13 cellular contexts compared by ENCODE assay signal in the genomic region with DNA sequence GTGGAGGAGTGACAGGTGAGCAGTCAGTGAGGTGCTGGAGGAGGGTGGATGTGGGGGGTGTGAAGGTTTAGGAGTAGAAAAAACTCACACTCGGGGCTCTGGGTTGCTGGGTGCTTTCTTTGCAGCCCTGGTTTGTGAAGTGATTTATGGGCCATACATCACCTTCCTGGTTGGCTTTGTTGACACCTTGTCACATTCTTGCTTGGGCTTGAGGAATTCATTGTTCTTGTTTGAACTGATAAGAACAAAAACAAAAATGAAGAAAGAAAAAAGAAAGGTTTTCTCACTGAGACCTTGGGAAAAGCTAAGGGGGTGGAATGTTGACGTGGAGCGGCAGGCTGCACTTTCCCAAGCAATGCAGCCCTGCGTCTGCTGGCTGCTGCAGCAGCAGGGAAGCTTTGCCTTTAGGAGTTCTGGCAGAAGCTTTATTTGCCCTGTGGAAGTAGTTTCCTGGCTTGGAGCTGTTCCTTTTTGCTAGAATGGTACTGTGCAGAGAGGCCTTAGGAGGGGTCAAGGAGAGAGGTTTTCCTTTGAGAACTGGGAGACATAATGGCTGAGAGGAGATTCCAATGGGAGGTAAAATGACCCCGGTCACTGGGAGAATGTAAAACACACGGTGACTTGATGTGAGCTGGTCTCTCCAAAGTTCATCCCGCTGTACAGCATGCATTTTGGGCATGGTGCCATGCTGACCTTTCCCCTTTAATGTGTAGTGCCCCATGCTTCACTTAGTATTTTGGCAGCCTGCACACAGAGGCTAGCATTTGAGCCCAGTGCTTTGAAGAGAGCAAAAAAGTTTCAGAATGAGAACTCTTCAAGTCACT. TPM values are rescaled to one million over a fixed set of nuclear protein-coding genes. Genes with fewer than 3 reads are reported as not detected.
A peak's percentile ranks its signal among the peaks of the same experiment; 100 is the strongest.
DNase-seq lines count a peak whose midpoint lies in the region; ATAC-seq and TF ChIP-seq lines count a peak whose summit lies in the region.
"Had no signal": no experiment of that assay in that cellular context is flagged by ENCODE, and none has a peak within 500 bp of the region (broad histone marks: within the 10 kb centered on the region; RNA-seq: fewer than 3 reads in every experiment).

No MANE protein-coding gene starts in this region.

- peak overlapping the region; percentile 33 for H3K14ac ChIP-seq in IMR-90 (replicated peaks; ENCODE audit: low read depth, low read length)
- peak overlapping the region in 1 of 2 experiments; percentile 15 for H3K14ac ChIP-seq in mesenchymal stem cell (ENCODE audit: low read length in 2 of 2)

- H3K4ac ChIP-seq in IMR-90 (ENCODE audit: low read depth, low read length) (peak overlapping the region; percentile 55; the same call in 1 of the 2 replicates), mesenchymal stem cell (ENCODE audit: low read depth in 1 of 2, low read length in 2 of 2) (peak overlapping the region; percentile 54 to 90)

- H4K5ac ChIP-seq in IMR-90 (ENCODE audit: low read depth, low read length): peak overlapping the region; percentile 76; the same call in 1 of the 2 replicates

- H2AK5ac ChIP-seq in IMR-90 (ENCODE audit: low read depth, low read length) (no peak overlapping the region), mesenchymal stem cell (ENCODE audit: low read length, severe bottlenecking) (peak overlapping the region; percentile 65)

- H4K20me1 ChIP-seq in IMR-90 (ENCODE audit: insufficient read depth, low read length): peaks cover 83% of the 10 kb centered on the region

- peak overlapping the region; percentile 85 to 88 for H2BK12ac ChIP-seq in mesenchymal stem cell (ENCODE audit: low read length in 2 of 2)

- H3K36me3 ChIP-seq in ACC112 (ENCODE audit: insufficient read depth, low read length) (peaks cover 38% of the 10 kb centered on the region), IMR-90 (ENCODE audit: control insufficient read depth, insufficient read depth, low read length) (peaks cover 2% of the 10 kb centered on the region; the same call in 1 of the 2 replicates), mesenchymal stem cell (ENCODE audit: control insufficient read depth in 1 of 2, insufficient read depth in 2 of 2, low read depth in 1 of 2, low read length in 2 of 2) (peaks cover 8 to 80% of the 10 kb centered on the region in 2 experiments)
- H3K36me3 ChIP-seq: SJSA1 had no signal

- TF ChIP-seq POLR2A in IMR-90 (IDR thresholded peaks at IDR 0.05; ENCODE audit: low read depth, low read length): no peak

- in situ Hi-C loops in IMR-90 (cut with MboI; ENCODE audit: low sequenced_read_pairs): no loop called here

- no peak overlapping the region for H2BK5ac ChIP-seq in IMR-90 (ENCODE audit: low read depth, low read length, poor library complexity, severe bottlenecking)
- H2BK5ac ChIP-seq in mesenchymal stem cell (ENCODE audit: low read depth, low read length, poor library complexity, severe bottlenecking): peak overlapping the region; percentile 8

- H2BK120ac ChIP-seq in IMR-90 (ENCODE audit: low read depth, low read length) (0 out of 2 replicates have a peak overlapping the region, but pooled peaks have one; percentile 44), mesenchymal stem cell (ENCODE audit: low read depth, low read length) (peak overlapping the region; percentile 57)

- H3K4me3 ChIP-seq in ACC112 (ENCODE audit: low read depth, low read length) (peak overlapping the region; percentile 10), IMR-90 (ENCODE audit: insufficient read depth, low read depth, low read length) (no peak overlapping the region), mesenchymal stem cell (ENCODE audit: insufficient read depth in 1 of 2, low read depth in 1 of 2, low read length in 2 of 2) (peak overlapping the region in 1 of 2 experiments; percentile 85)
- H3K4me3 ChIP-seq: SJSA1 had no signal

- H3K9me1 ChIP-seq in IMR-90 (ENCODE audit: insufficient read depth, low read length): peaks cover 23% of the 10 kb centered on the region

- H4K91ac ChIP-seq in IMR-90 (ENCODE audit: insufficient read depth, low read depth, low read length) (0 out of 2 replicates have a peak overlapping the region, but pooled peaks have one; percentile 4), mesenchymal stem cell (ENCODE audit: low read length) (no peak overlapping the region)

- H3K27me3 ChIP-seq in ACC112 (ENCODE audit: insufficient read depth, low read length) (no peaks in the 10 kb centered on the region), IMR-90 (ENCODE audit: control insufficient read depth, insufficient read depth, low read length) (no peaks in the 10 kb centered on the region), mesenchymal stem cell (ENCODE audit: control insufficient read depth in 1 of 2, insufficient read depth in 1 of 2, low read length in 2 of 2) (no peaks in the 10 kb centered on the region)

- H3K23ac ChIP-seq in IMR-90 (ENCODE audit: low read depth, low read length) (peak overlapping the region; percentile 76), mesenchymal stem cell (ENCODE audit: low read length in 2 of 2) (no peak overlapping the region)

- H2AFZ ChIP-seq in ACC112 (ENCODE audit: low read length, unreplicated experiment) (no peak overlapping the region), IMR-90 (replicated peaks; ENCODE audit: low read length, poor library complexity) (no peak overlapping the region), mesenchymal stem cell (ENCODE audit: low read depth, low read length) (no peak overlapping the region)

- no peak overlapping the region for H2AK9ac ChIP-seq in IMR-90 (replicated peaks; ENCODE audit: low read depth, low read length, poor library complexity)

- dilution Hi-C loops in IMR-90 (cut with HindIII; ENCODE audit: low sequenced_read_pairs, unreplicated experiment): no loop called here

- H3K4me1 ChIP-seq in ACC112 (ENCODE audit: control insufficient read depth, insufficient read depth, low read length, unreplicated experiment): peaks cover 91% of the 10 kb centered on the region
- peaks cover 23% of the 10 kb centered on the region for H3K4me1 ChIP-seq in IMR-90 (ENCODE audit: control insufficient read depth, insufficient read depth, low read length)
- peaks cover 22% of the 10 kb centered on the region for H3K4me1 ChIP-seq in mesenchymal stem cell (ENCODE audit: control insufficient read depth, insufficient read depth, low read depth, low read length)

- H3K9ac ChIP-seq in IMR-90 (ENCODE audit: low read depth, low read length) (no peak overlapping the region), mesenchymal stem cell (ENCODE audit: low read length) (peak overlapping the region; percentile 90)

- H2BK20ac ChIP-seq in IMR-90 (ENCODE audit: low read depth, low read length): no peak overlapping the region

- POLR2A ChIA-PET in IMR-90 (lab: Charles Lee; ENCODE audit: unreplicated experiment): no interaction called here

- intact Hi-C loops in IMR-90 (cut with micrococcal nuclease): loop anchor here (5.0 kb wide), 2 partner anchors 275 to 565 kb away; no protein-coding TSS in a partner anchor

- H3K9me3 ChIP-seq in IMR-90 (ENCODE audit: control insufficient read depth, insufficient read depth, low read length): no peaks in the 10 kb centered on the region
- H3K9me3 ChIP-seq in mesenchymal stem cell (ENCODE audit: control insufficient read depth, low read length): no peaks in the 10 kb centered on the region
- H3K9me3 ChIP-seq: SJSA1 had no signal

- peak overlapping the region in 1 of 2 experiments; percentile 45; a peak in 1 of 4 replicates for H4K8ac ChIP-seq in IMR-90 (ENCODE audit: low read depth in 2 of 2, low read length in 2 of 2)
- H4K8ac ChIP-seq in mesenchymal stem cell (ENCODE audit: low read length): peak overlapping the region; percentile 81

- H3K56ac ChIP-seq in IMR-90 (ENCODE audit: extremely low read depth, insufficient read depth, low read length): no peak overlapping the region

- no TSS peak for BruUV-seq in IMR-90 (replicated peaks; lab: Mats Ljungman, UMichigan)

- no peak for TF ChIP-seq RAD21 in IMR-90 (IDR thresholded peaks at IDR 0.05; ENCODE audit: low read length)

- H3K79me2 ChIP-seq in ACC112 (ENCODE audit: control insufficient read depth, insufficient read depth, low read length, unreplicated experiment): peaks cover 90% of the 10 kb centered on the region

- no peak for TF ChIP-seq CTCF in IMR-90 (conservative IDR thresholded peaks at IDR 0.05; ENCODE audit: low read depth, low read length)

- ATAC-seq in IMR-90 (ENCODE audit: low read depth): no peak
- ATAC-seq: stimulated activated naive B cell treated with anti-CD40 and anti-IgM and Interleukin-4, amounts not matched to agents 10 μg/mL and 1 μg/mL and 100 μg/mL, for 72 hours had no signal

- H3K27ac ChIP-seq in ACC112 (ENCODE audit: low read depth, low read length): peak overlapping the region; percentile 85
- H3K27ac ChIP-seq in IMR-90 (ENCODE audit: insufficient read depth, low read length): no peak overlapping the region; the same call in 1 of the 2 replicates
- peak overlapping the region; percentile 74 for H3K27ac ChIP-seq in mesenchymal stem cell (ENCODE audit: low read length, poor library complexity, severe bottlenecking)
- H3K27ac ChIP-seq: SJSA1 had no signal

- 45% methylated on average over 2 of the region's 7 CpGs; no CpG with 5 or more reads in 1 of the 2 experiments for WGBS in IMR-90 (ENCODE audit: extremely low coverage in 2 of 2, insufficient read length in 1 of 2), 2 experiments
- WGBS in mesenchymal stem cell: 35% methylated on average over 7 of the region's 7 CpGs

- CTCF ChIA-PET in IMR-90 (lab: Yijun Ruan, JAX): interaction anchor here (0.6 kb wide), 1 partner anchor 540 kb away, joined by 3 read pairs; no protein-coding TSS in a partner anchor

- H3K4me2 ChIP-seq in IMR-90 (ENCODE audit: low read depth, low read length) (peak overlapping the region; percentile 42), mesenchymal stem cell (ENCODE audit: low read length, poor library complexity, severe bottlenecking) (peak overlapping the region; percentile 72)

- H2BK15ac ChIP-seq in IMR-90 (ENCODE audit: low read depth, low read length) (0 out of 3 replicates have a peak overlapping the region, but pooled peaks have one; percentile 1), mesenchymal stem cell (ENCODE audit: low read depth, poor library complexity, severe bottlenecking) (no peak overlapping the region)

- peak overlapping the region; percentile 42; the same call in 1 of the 2 replicates for H3K18ac ChIP-seq in IMR-90 (ENCODE audit: low read depth, low read length)
- peak overlapping the region; percentile 7 to 80 for H3K18ac ChIP-seq in mesenchymal stem cell (ENCODE audit: low read depth in 1 of 2, low read length in 2 of 2)

- H3K79me1 ChIP-seq in IMR-90 (ENCODE audit: low read depth in 1 of 2, low read length in 2 of 2) (peaks cover 28 to 78% of the 10 kb centered on the region in 2 experiments), mesenchymal stem cell (replicated peaks; ENCODE audit: low read length, poor library complexity, severe bottlenecking) (no peaks in the 10 kb centered on the region)

- DNase-seq in IMR-90: no peak
- peak; percentile 65 for DNase-seq in dermis blood vessel endothelial cell
- DNase-seq in mesenchymal stem cell: peak; percentile 60
- DNase-seq in activated CD8-positive, alpha-beta memory T cell treated with anti-CD3 and anti-CD28 coated beads, Interleukin-2, amount 50 U/mL, for 48 hours: no peak
- no peak for DNase-seq in activated T-cell treated with anti-CD3 and anti-CD28 coated beads, Interleukin-2, amount 50 U/mL, for 1 hour
- DNase-seq in NCI-H1105 (lab: John Stamatoyannopoulos, UW): no peak
- no peak for DNase-seq in stimulated activated CD8-positive, alpha-beta memory T cell treated with anti-CD3 and anti-CD28 coated beads, Interleukin-4, amount 100 ng/mL, for 48 hours
- DNase-seq: activated CD4-positive, alpha-beta T cell treated with anti-CD3 and anti-CD28 coated beads for 1 hour; hippocampal formation; stimulated activated naive B cell treated with anti-CD40 and anti-IgM and Interleukin-4, amounts not matched to agents 10 μg/mL and 1 μg/mL and 100 μg/mL, for 72 hours had no signal

RNA-seq across cellular contexts. Expression of a gene that starts 52.8 kb away (rescaled TPM):
- total RNA-seq in IMR-90 (2012; rRNA removed) (72.4 and 130 TPM in 2 replicates), dermis blood vessel endothelial cell (4.4 and 6.5 TPM in 2 replicates)
- 108 and 119 TPM in 2 replicates for polyA plus RNA-seq in IMR-90 (2012; rRNA removed)
- polyA plus RNA-seq in IMR-90 (2012; cell fraction: cytosol; rRNA removed): 84.5 and 106 TPM in 2 replicates
- polyA plus RNA-seq in IMR-90 (2012; cell fraction: nucleus; rRNA removed; ENCODE audit: low replicate concordance): 141 and 145 TPM in 2 replicates
- polyA plus RNA-seq in mesenchymal stem cell (2013, experiment 1 of 2): 146 TPM
- polyA plus RNA-seq in mesenchymal stem cell (2013, experiment 2 of 2): 149 TPM
- total RNA-seq: NCI-H460 had no signal

Comparison
In these comparisons a context has a peak if more than half of its experiments do, and no peak if none do; other contexts are left out.
1. DNase-seq: peak in dermis blood vessel endothelial cell (single experiment) and mesenchymal stem cell (single experiment); none in IMR-90 (single experiment), activated CD8-positive, alpha-beta memory T cell treated with anti-CD3 and anti-CD28 coated beads, Interleukin-2, amount 50 U/mL, for 48 hours (single experiment), activated T-cell treated with anti-CD3 and anti-CD28 coated beads, Interleukin-2, amount 50 U/mL, for 1 hour (single experiment), NCI-H1105 (single experiment) and stimulated activated CD8-positive, alpha-beta memory T cell treated with anti-CD3 and anti-CD28 coated beads, Interleukin-4, amount 100 ng/mL, for 48 hours (single experiment).